Comparison of ENCODE assay signal across 8 cellular contexts in genomic region chr2:1593371-1594205, GRCh38.
DNase-seq lines count a peak whose midpoint lies in the region; ATAC-seq and TF ChIP-seq lines count a peak whose summit lies in the region.

No MANE protein-coding gene starts in this region.

- no peak overlapping the region for H3K4me3 Mint-ChIP-seq in nephron progenitor cell
- H3K4me3 Mint-ChIP-seq in Calu3 (ENCODE audit: low read depth, unreplicated experiment) = no peak overlapping the region

- H3K27me3 Mint-ChIP-seq in nephron progenitor cell (ENCODE audit: low read depth, poor library complexity) (peaks cover 4% of the 10 kb centered on the region), Calu3 (ENCODE audit: unreplicated experiment) (no peaks in the 10 kb centered on the region)

- BruUV-seq in Calu3 (replicated peaks; lab: Mats Ljungman, UMichigan) = no TSS peak

- no peak for TF ChIP-seq CTCF in nephron progenitor cell (IDR thresholded peaks at IDR 0.05)
- no peak for TF ChIP-seq CTCF in Calu3 (IDR thresholded peaks at IDR 0.05; ENCODE audit: unreplicated experiment)

- H3K36me3 Mint-ChIP-seq in nephron progenitor cell (ENCODE audit: low read depth) (no peaks in the 10 kb centered on the region), Calu3 (ENCODE audit: insufficient read depth, unreplicated experiment) (no peaks in the 10 kb centered on the region)

- H3K9me3 Mint-ChIP-seq in nephron progenitor cell (no peaks in the 10 kb centered on the region), Calu3 (ENCODE audit: low read depth, unreplicated experiment) (peaks cover 3% of the 10 kb centered on the region)

- H3K27ac Mint-ChIP-seq in nephron progenitor cell (peak overlapping the region; percentile 67), Calu3 (ENCODE audit: unreplicated experiment) (no peak overlapping the region)

- ATAC-seq in GM21717 (IDR thresholded peaks at IDR 0.05; ENCODE audit: unreplicated experiment) = no peak

- CTCF ChIA-PET in Calu3 (lab: Charles Lee) = no interaction called here

- DNase-seq in DMS79 (lab: John Stamatoyannopoulos, UW) = peak; percentile 71
- DNase-seq in NCI-H1092 treated with DMSO at 0.1 percent for 48 hours (lab: John Stamatoyannopoulos, UW) = peak; percentile 40
- DNase-seq in dermis blood vessel endothelial cell = peak; percentile 75
- no peak for DNase-seq in nephron progenitor cell
- no peak for DNase-seq in stimulated activated CD4-positive, alpha-beta T cell treated with anti-CD3 and anti-CD28 coated beads, Interleukin-4, amount 100 ng/mL, for 24 hours
- no peak for DNase-seq in Calu3
- DNase-seq in T-helper 1 cell = no peak

- peaks cover 28% of the 10 kb centered on the region for H3K4me1 Mint-ChIP-seq in nephron progenitor cell
- no peaks in the 10 kb centered on the region for H3K4me1 Mint-ChIP-seq in Calu3 (ENCODE audit: low read depth, unreplicated experiment)

- intact Hi-C loops in Calu3 (cut with micrococcal nuclease; ENCODE audit: unreplicated experiment) = no loop called here

Comparison
In these comparisons a context has a peak if more than half of its experiments do, and no peak if none do; other contexts are left out.
1. DNase-seq: peak in DMS79 (single experiment), NCI-H1092 treated with DMSO at 0.1 percent for 48 hours (single experiment) and dermis blood vessel endothelial cell (single experiment); none in nephron progenitor cell (single experiment), stimulated activated CD4-positive, alpha-beta T cell treated with anti-CD3 and anti-CD28 coated beads, Interleukin-4, amount 100 ng/mL, for 24 hours (single experiment), Calu3 (single experiment) and T-helper 1 cell (0 of 5).